In genomic region chr6:129667621-129668020, GRCh38 we compare ENCODE assay signal across 15 cellular contexts. TPM values are rescaled to one million over a fixed set of nuclear protein-coding genes. Genes with fewer than 3 reads are reported as not detected.
DNase-seq lines count a peak whose midpoint lies in the region; ATAC-seq, FAIRE-seq and TF ChIP-seq lines count a peak whose summit lies in the region.
"Had no signal": no experiment of that assay in that cellular context is flagged by ENCODE, and none has a peak within 500 bp of the region (broad histone marks: within the 10 kb centered on the region; RNA-seq: fewer than 3 reads in every experiment).

No MANE protein-coding gene starts in this region.

- H2AFZ ChIP-seq in keratinocyte (ENCODE audit: control insufficient read depth, low read length), result peak overlapping the region; percentile 15

- H3K9me3 ChIP-seq in A549 (no peaks in the 10 kb centered on the region), keratinocyte (ENCODE audit: control insufficient read depth, low read depth, low read length) (no peaks in the 10 kb centered on the region)
- H3K9me3 ChIP-seq: upper lobe of left lung had no signal

- no peak overlapping the region for H3K4me3 Mint-ChIP-seq in activated naive CD8-positive, alpha-beta T cell treated with anti-CD3 and anti-CD28 coated beads for 36 hours
- H3K4me3 Mint-ChIP-seq: activated CD4-positive, alpha-beta T cell treated with anti-CD3 and anti-CD28 coated beads, Interleukin-2, amount 10 ng/mL, durations not matched to agents 7 days and 5 days; activated T-helper 1 cell treated with anti-CD3 and anti-CD28 coated beads, Interleukin-12 subunit alpha, Interleukin-12 subunit beta, Interleukin-2, Interleukin-4 antibody, amounts not matched to agents 30 ng/mL and 10 ng/mL and 1 ng/mL, durations not matched to agents 14 hours and 24 hours and 36 hours had no signal

- no peaks in the 10 kb centered on the region for H3K36me3 ChIP-seq in keratinocyte (ENCODE audit: control insufficient read depth in 2 of 2, extremely low read depth in 1 of 2, insufficient read depth in 2 of 2, low read length in 2 of 2)
- H3K36me3 ChIP-seq: upper lobe of left lung had no signal

- no peaks in the 10 kb centered on the region for H3K9me3 Mint-ChIP-seq in activated naive CD8-positive, alpha-beta T cell treated with anti-CD3 and anti-CD28 coated beads for 36 hours
- H3K9me3 Mint-ChIP-seq: activated CD4-positive, alpha-beta T cell treated with anti-CD3 and anti-CD28 coated beads, Interleukin-2, amount 10 ng/mL, durations not matched to agents 7 days and 5 days; activated T-helper 1 cell treated with anti-CD3 and anti-CD28 coated beads, Interleukin-12 subunit alpha, Interleukin-12 subunit beta, Interleukin-2, Interleukin-4 antibody, amounts not matched to agents 30 ng/mL and 10 ng/mL and 1 ng/mL, durations not matched to agents 14 hours and 24 hours and 36 hours had no signal

- no peaks in the 10 kb centered on the region for H3K36me3 Mint-ChIP-seq in activated naive CD8-positive, alpha-beta T cell treated with anti-CD3 and anti-CD28 coated beads for 36 hours

- H3K4me3 ChIP-seq in A549 (no peak overlapping the region), keratinocyte (ENCODE audit: control insufficient read depth in 2 of 3, extremely low read depth in 1 of 3, insufficient read depth in 2 of 3, low read depth in 1 of 3, low read length in 3 of 3) (peak overlapping the region in 1 of 3 experiments; percentile 7)
- H3K4me3 ChIP-seq: GM12878, upper lobe of left lung had no signal

- CTCF ChIA-PET in A549 (lab: Yijun Ruan, JAX) (no interaction called here), RWPE1 (lab: Yijun Ruan, JAX) (interaction anchor here (1.1 kb wide), 1 partner anchor 20 kb away, joined by 3 read pairs; no protein-coding TSS in a partner anchor)

- H3K4me1 Mint-ChIP-seq in activated naive CD8-positive, alpha-beta T cell treated with anti-CD3 and anti-CD28 coated beads for 36 hours, result peaks cover 18% of the 10 kb centered on the region

- H3K79me2 ChIP-seq in keratinocyte (ENCODE audit: control insufficient read depth, insufficient read depth, low read length), result peaks cover 76% of the 10 kb centered on the region

- TF ChIP-seq POLR2A in A549 (IDR thresholded peaks at IDR 0.05; ENCODE audit: low read length), result no peak

- POLR2A ChIA-PET in A549 (lab: Yijun Ruan, JAX) (no interaction called here), RWPE1 (lab: Yijun Ruan, JAX; ENCODE audit: low non-redundant PET) (no interaction called here)

- H3K4me1 ChIP-seq in A549 (peaks cover 62% of the 10 kb centered on the region), keratinocyte (ENCODE audit: control insufficient read depth, extremely low read depth, insufficient read depth, low read length) (peaks cover 26% of the 10 kb centered on the region)

- H4K20me1 ChIP-seq in keratinocyte (ENCODE audit: control insufficient read depth, extremely low read depth, insufficient read depth, low read length), result no peaks in the 10 kb centered on the region

- TF ChIP-seq CTCF in A549 (IDR thresholded peaks at IDR 0.05) (no peak), keratinocyte (optimal IDR thresholded peaks at IDR 0.05 in 1 of 3, IDR thresholded peaks at IDR 0.05 in 1 of 3, conservative IDR thresholded peaks at IDR 0.05 in 1 of 3; ENCODE audit: extremely low read depth in 1 of 3, insufficient read depth in 2 of 3, low read length in 3 of 3) (no peak), RWPE1 (conservative IDR thresholded peaks at IDR 0.05; ENCODE audit: low read depth) (no peak)

- DNase-seq in A549 (ENCODE audit: low read depth in 1 of 2, low spot score in 1 of 2), result no peak
- DNase-seq in HT-29 (ENCODE audit: low spot score), result peak; percentile 60
- peak; percentile 88 for DNase-seq in amniotic epithelial cell (ENCODE audit: low read depth)
- DNase-seq in keratinocyte (ENCODE audit: low read depth, low spot score), result no peak
- DNase-seq in RWPE1 (ENCODE audit: low spot score), result no peak
- no peak for DNase-seq in pons (ENCODE audit: low spot score)
- DNase-seq in activated naive CD8-positive, alpha-beta T cell treated with anti-CD3 and anti-CD28 coated beads for 36 hours, result no peak
- DNase-seq: activated CD4-positive, alpha-beta T cell treated with anti-CD3 and anti-CD28 coated beads, Interleukin-2, amount 10 ng/mL, durations not matched to agents 7 days and 5 days; mesendoderm; NCI-H2171; occipital lobe; upper lobe of left lung had no signal

- no peak for TF ChIP-seq EP300 in A549 (IDR thresholded peaks at IDR 0.05)

- H3K9me1 ChIP-seq in keratinocyte (ENCODE audit: control insufficient read depth, extremely low read depth, insufficient read depth, low read length), result no peaks in the 10 kb centered on the region

- H3K27ac ChIP-seq in A549, result peak overlapping the region; percentile 63 to 71
- no peak overlapping the region for H3K27ac ChIP-seq in keratinocyte (ENCODE audit: control insufficient read depth, insufficient read depth, low read length)
- no peak overlapping the region for H3K27ac ChIP-seq in RWPE1

- dilution Hi-C loops in keratinocyte (cut with MboI; ENCODE audit: extremely low pct_ligation_motif_present, low sequenced_read_pairs), result no loop called here

- TF ChIP-seq RAD21 in A549 (conservative IDR thresholded peaks at IDR 0.05 in 1 of 2, IDR thresholded peaks at IDR 0.05 in 1 of 2), result no peak

- no peak overlapping the region for H3K27ac Mint-ChIP-seq in activated naive CD8-positive, alpha-beta T cell treated with anti-CD3 and anti-CD28 coated beads for 36 hours
- H3K27ac Mint-ChIP-seq: activated CD4-positive, alpha-beta T cell treated with anti-CD3 and anti-CD28 coated beads, Interleukin-2, amount 10 ng/mL, durations not matched to agents 7 days and 5 days; activated T-helper 1 cell treated with anti-CD3 and anti-CD28 coated beads, Interleukin-12 subunit alpha, Interleukin-12 subunit beta, Interleukin-2, Interleukin-4 antibody, amounts not matched to agents 30 ng/mL and 10 ng/mL and 1 ng/mL, durations not matched to agents 14 hours and 24 hours and 36 hours had no signal

- no peaks in the 10 kb centered on the region for H3K27me3 Mint-ChIP-seq in activated naive CD8-positive, alpha-beta T cell treated with anti-CD3 and anti-CD28 coated beads for 36 hours

- ATAC-seq in A549 (peak in 1 of 2 experiments; percentile 51; a peak in 3 of 6 replicates), HG03460 (IDR thresholded peaks at IDR 0.05; ENCODE audit: unreplicated experiment) (no peak)
- ATAC-seq: GM12878 had no signal

- H3K4me2 ChIP-seq in A549 (peak overlapping the region; percentile 47), keratinocyte (ENCODE audit: control insufficient read depth, extremely low read depth, insufficient read depth, low read depth, low read length) (peak overlapping the region; percentile 46)

- H3K9ac ChIP-seq in keratinocyte (ENCODE audit: control insufficient read depth, extremely low read depth, insufficient read depth, low read length), result no peak overlapping the region

- FAIRE-seq in A549 (lab: Jason Lieb, UNC), result no peak
- no peak for FAIRE-seq in keratinocyte (lab: Jason Lieb, UNC)
- FAIRE-seq: GM12878 had no signal

- no peaks in the 10 kb centered on the region for H3K27me3 ChIP-seq in keratinocyte (ENCODE audit: control insufficient read depth, extremely low read depth, insufficient read depth, low read length)
- H3K27me3 ChIP-seq: upper lobe of left lung had no signal

TF ChIP-seq in A549, 52 proteins besides CTCF, POLR2A, EP300 and RAD21:
- TF ChIP-seq PHF8 (IDR thresholded peaks at IDR 0.05; ENCODE audit: borderline replicate concordance, low read depth) (no peak), ZC3H11A (IDR thresholded peaks at IDR 0.05) (no peak), GATA3 (IDR thresholded peaks at IDR 0.05; ENCODE audit: borderline replicate concordance) (peak; percentile 66)

RNA-seq across cellular contexts. Expression of gene ARHGAP18, which starts 42.4 kb away (rescaled TPM):
- polyA plus RNA-seq in A549 (2011; rRNA removed) (13.3 and 16.7 TPM in 2 replicates), A549 (2017; fragmentation: RNase III; extraction: RNeasy Plus Mini Kit Qiagen cat#74134 plus additional on column Dnase treatment) (8.1 to 13.4 TPM (median 11.2 TPM) in 3 replicates), keratinocyte (7.1 to 22.0 TPM (median 17.7 TPM) in 3 replicates)
- 1.4 TPM in 2 replicates for polyA plus RNA-seq in A549 (2012; cell fraction: cytosol; rRNA removed)
- 0.55 and 0.75 TPM in 2 replicates for polyA plus RNA-seq in A549 (2012; cell fraction: nucleus; rRNA removed)
- 13.5 and 13.7 TPM in 2 replicates for polyA minus RNA-seq in A549 (2011; rRNA and poly(A)+ RNA removed)
- 29.7 and 35.4 TPM in 2 replicates for total RNA-seq in HT-29 (2014; rRNA removed; shearing (Covaris generic))
- 2.6 TPM for polyA plus RNA-seq in keratinocyte (2011; ENCODE audit: low read depth)
- polyA plus RNA-seq in keratinocyte (2011; cell fraction: cytosol; rRNA removed), result 8.0 and 12.3 TPM in 2 replicates
- polyA plus RNA-seq in keratinocyte (2011; cell fraction: nucleus; rRNA removed), result 6.6 and 7.7 TPM in 2 replicates
- 2.5 and 24.4 TPM in 2 replicates for polyA plus RNA-seq in keratinocyte (2012; ENCODE audit: low replicate concordance)
- 6.2 to 21.2 TPM (median 11.5 TPM) in 3 replicates for polyA minus RNA-seq in keratinocyte
- 11.3 TPM for polyA minus RNA-seq in keratinocyte (2011; cell fraction: cytosol; rRNA and poly(A)+ RNA removed)
- polyA minus RNA-seq in keratinocyte (2011; cell fraction: nucleus; rRNA and poly(A)+ RNA removed), result 10.1 and 18.2 TPM in 2 replicates
- total RNA-seq in activated naive CD8-positive, alpha-beta T cell treated with anti-CD3 and anti-CD28 coated beads for 36 hours, result 1 to 10 TPM; 7.0 to 8.9 TPM

Comparison
In these comparisons a context has a peak if more than half of its experiments do, and no peak if none do; other contexts are left out.
1. DNase-seq: peak in HT-29 (single experiment) and amniotic epithelial cell (single experiment); none in A549 (0 of 2), keratinocyte (single experiment), RWPE1 (single experiment), pons (single experiment) and activated naive CD8-positive, alpha-beta T cell treated with anti-CD3 and anti-CD28 coated beads for 36 hours (single experiment).
2. H3K27ac ChIP-seq: peak in A549 (2 of 2); none in keratinocyte (single experiment) and RWPE1 (single experiment).